Comparison of ENCODE assay signal across 10 cellular contexts in genomic region chr20:78338-78737, GRCh38. TPM values are rescaled to one million over a fixed set of nuclear protein-coding genes. Genes with fewer than 3 reads are reported as not detected.
"Had no signal": no experiment of that assay in that cellular context is flagged by ENCODE, and none has a peak within 500 bp of the region (broad histone marks: within the 10 kb centered on the region; RNA-seq: fewer than 3 reads in every experiment).

No MANE protein-coding gene starts in this region.

- H3K4me1 Mint-ChIP-seq: IgD-negative memory B cell had no signal

- H3K27ac ChIP-seq: HL-60, KMS-11 had no signal

- H3K27ac Mint-ChIP-seq: IgD-negative memory B cell had no signal

- H3K4me2 ChIP-seq: KMS-11 had no signal

- ATAC-seq: HepG2 had no signal

- FAIRE-seq: HepG2, HTR-8/SVneo had no signal

- H3K9ac ChIP-seq: KMS-11 had no signal

- DNase-seq: IMR-90, KBM-7, KG1 had no signal

- H3K4me3 Mint-ChIP-seq: IgD-negative memory B cell had no signal

RNA-seq across cellular contexts. Expression of gene DEFB125, which starts 9.1 kb away (rescaled TPM):
- total RNA-seq: HepG2, HT-29, HT1080, IMR-90 had no signal
- polyA plus RNA-seq: HepG2, IgD-negative memory B cell, IMR-90 had no signal
